ENCODE assay signal across 7 cellular contexts in genomic region chr5:181205402-181205734, GRCh38. TPM values are rescaled to one million over a fixed set of nuclear protein-coding genes. Genes with fewer than 3 reads are reported as not detected.
A peak's percentile ranks its signal among the peaks of the same experiment; 100 is the strongest.
DNase-seq lines count a peak whose midpoint lies in the region; ATAC-seq and TF ChIP-seq lines count a peak whose summit lies in the region.
"Had no signal": no experiment of that assay in that cellular context is flagged by ENCODE, and none has a peak within 500 bp of the region (broad histone marks: within the 10 kb centered on the region; RNA-seq: fewer than 3 reads in every experiment).

No MANE protein-coding gene starts in this region.

- peak overlapping the region; percentile 80 for H3K4me2 ChIP-seq in SK-N-SH

- H4K20me1 ChIP-seq in SK-N-SH (ENCODE audit: insufficient read depth) = no peaks in the 10 kb centered on the region; the same call in 1 of the 2 replicates

- H3K79me2 ChIP-seq in SK-N-SH (ENCODE audit: insufficient read depth) = no peaks in the 10 kb centered on the region

- no peak for DNase-seq in SK-N-SH
- DNase-seq in substantia nigra (lab: John Stamatoyannopoulos, UW) = no peak
- DNase-seq in DMS114 treated with DMSO at 0.1 percent for 48 hours (lab: John Stamatoyannopoulos, UW; ENCODE audit: unreplicated experiment) = no peak
- no peak for DNase-seq in RPMI8226

- H3K9me3 ChIP-seq in SK-N-SH = no peaks in the 10 kb centered on the region
- no peaks in the 10 kb centered on the region for H3K9me3 ChIP-seq in gastroesophageal sphincter

- H3K36me3 ChIP-seq in SK-N-SH (replicated peaks in 1 of 2; ENCODE audit: control insufficient read depth in 1 of 2, insufficient read depth in 2 of 2, low read length in 1 of 2) (no peaks in the 10 kb centered on the region), gastroesophageal sphincter (no peaks in the 10 kb centered on the region)

- POLR2A ChIA-PET in SK-N-SH (lab: Yijun Ruan, JAX) = interaction anchor here (0.9 to 1.1 kb wide), 2 partner anchors 12 to 14 kb away, joined by 3 read pairs; no protein-coding TSS in a partner anchor

- no peak overlapping the region for H3K9ac ChIP-seq in SK-N-SH

- CTCF ChIA-PET in SK-N-SH (lab: Yijun Ruan, JAX) = interaction anchor here (1.5 to 6.5 kb wide), 3 partner anchors 15 to 37 kb away, joined by 3 to 72 read pairs (median 10); no protein-coding TSS in a partner anchor

- H3K4me3 ChIP-seq in SK-N-SH (ENCODE audit: low read depth in 2 of 2, low read length in 1 of 2) (peak overlapping the region; percentile 52 to 71), gastroesophageal sphincter (peak overlapping the region; percentile 34 to 78)

- H3K4me1 ChIP-seq in SK-N-SH (ENCODE audit: control insufficient read depth in 1 of 2, insufficient read depth in 2 of 2, low read depth in 1 of 2, low read length in 1 of 2) = peaks cover 0 to 21% of the 10 kb centered on the region in 2 experiments; a peak in 1 of 4 replicates
- peaks cover 0 to 42% (median 14%) of the 10 kb centered on the region in 3 donors for H3K4me1 ChIP-seq in gastroesophageal sphincter

- no peak overlapping the region for H3K27ac ChIP-seq in SK-N-SH (ENCODE audit: low read depth in 2 of 2, low read length in 1 of 2)
- peak overlapping the region in 3 of 4 donors; percentile 89 to 90 (median 90) for H3K27ac ChIP-seq in gastroesophageal sphincter
- peak overlapping the region; percentile 12 for H3K27ac ChIP-seq in substantia nigra (ENCODE audit: low read depth, low read length, poor library complexity, severe bottlenecking)

- no peak for ATAC-seq in SK-N-SH treated with all-trans-retinoic acid at 6 μM for 48 hours
- no peak for ATAC-seq in gastroesophageal sphincter

- TF ChIP-seq EP300 in SK-N-SH (IDR thresholded peaks at IDR 0.05; ENCODE audit: borderline replicate concordance in 1 of 2, low read depth in 1 of 2, low read length in 1 of 2) (no peak), gastroesophageal sphincter (IDR thresholded peaks at IDR 0.05) (no peak)

- H3F3A ChIP-seq in SK-N-SH (replicated peaks; ENCODE audit: insufficient read depth) = peaks cover 27% of the 10 kb centered on the region

- TF ChIP-seq RAD21 in SK-N-SH (IDR thresholded peaks at IDR 0.05; ENCODE audit: low read length) = no peak

- no peaks in the 10 kb centered on the region for H3K9me2 ChIP-seq in SK-N-SH

- no peak for TF ChIP-seq CTCF in SK-N-SH (IDR thresholded peaks at IDR 0.05)
- TF ChIP-seq CTCF in gastroesophageal sphincter (IDR thresholded peaks at IDR 0.05) = no peak

- peak overlapping the region; percentile 83; the same call in 1 of the 2 replicates for H2AFZ ChIP-seq in SK-N-SH (ENCODE audit: low read depth)

- TF ChIP-seq POLR2A in gastroesophageal sphincter (IDR thresholded peaks at IDR 0.05) = no peak

- WGBS in SK-N-SH (ENCODE audit: low lambda C conversion rate) = 24% methylated on average over 10 of the region's 26 CpGs
- WGBS in gastroesophageal sphincter (ENCODE audit: low coverage in 1 of 2), 2 donors = 14 to 34% methylated on average over 5 to 9 of the region's 26 CpGs

- H3K27me3 ChIP-seq in SK-N-SH (ENCODE audit: insufficient read depth) = no peaks in the 10 kb centered on the region
- H3K27me3 ChIP-seq in gastroesophageal sphincter = no peaks in the 10 kb centered on the region

TF ChIP-seq in SK-N-SH, 30 proteins besides CTCF, POLR2A, EP300 and RAD21:
- TF ChIP-seq FOXM1 (IDR thresholded peaks at IDR 0.05; ENCODE audit: low read depth) (no peak), TCF12 (IDR thresholded peaks at IDR 0.05) (no peak), MXI1 (IDR thresholded peaks at IDR 0.05; ENCODE audit: low read depth, low read length) (no peak), YY1 (IDR thresholded peaks at IDR 0.05; ENCODE audit: low read depth) (no peak), MAX (IDR thresholded peaks at IDR 0.05; ENCODE audit: low read depth) (no peak), RCOR1 (IDR thresholded peaks at IDR 0.05; ENCODE audit: low read length) (no peak), SIN3A (IDR thresholded peaks at IDR 0.05; ENCODE audit: borderline replicate concordance, low read depth, low read length) (no peak), RXRA (IDR thresholded peaks at IDR 0.05; ENCODE audit: borderline replicate concordance, low read depth) (no peak), GABPA (IDR thresholded peaks at IDR 0.05; ENCODE audit: low read depth) (no peak), FOXJ3 (CRISPR knock-in tag; IDR thresholded peaks at IDR 0.05) (no peak), SMC3 (IDR thresholded peaks at IDR 0.05; ENCODE audit: low read depth, low read length) (no peak)

TF ChIP-seq in SK-N-SH treated with all-trans-retinoic acid at 6 μM for 48 hours, 23 proteins besides CTCF, POLR2A, EP300 and RAD21 (continues in another document):
- no peak for TF ChIP-seq BACH2 (CRISPR knock-in tag; IDR thresholded peaks at IDR 0.05; ENCODE audit: borderline replicate concordance)
- TF ChIP-seq ZFP3 (CRISPR knock-in tag; IDR thresholded peaks at IDR 0.05) = no peak
- TF ChIP-seq TCF4 (CRISPR knock-in tag; IDR thresholded peaks at IDR 0.05; ENCODE audit: borderline replicate concordance) = no peak
- TF ChIP-seq ISL1 (CRISPR knock-in tag; IDR thresholded peaks at IDR 0.05) = no peak
- TF ChIP-seq ESRRG (CRISPR knock-in tag; IDR thresholded peaks at IDR 0.05) = no peak
- no peak for TF ChIP-seq SNAI2 (CRISPR knock-in tag; IDR thresholded peaks at IDR 0.05)
- no peak for TF ChIP-seq CSRNP3 (CRISPR knock-in tag; IDR thresholded peaks at IDR 0.05)
- TF ChIP-seq TSHZ2 (CRISPR knock-in tag; IDR thresholded peaks at IDR 0.05) = no peak
- TF ChIP-seq RARB (CRISPR knock-in tag; IDR thresholded peaks at IDR 0.05) = no peak
- TF ChIP-seq ZC3H10 (CRISPR knock-in tag; IDR thresholded peaks at IDR 0.05) = no peak

RNA-seq across cellular contexts. Expression of gene TRIM7, which starts 0.4 kb away (rescaled TPM):
- polyA plus RNA-seq in SK-N-SH (2012; rRNA removed) = 2.0 and 3.5 TPM in 2 replicates
- 2.8 and 2.9 TPM in 2 replicates for polyA plus RNA-seq in SK-N-SH (2012; cell fraction: cytosol; rRNA removed)
- polyA plus RNA-seq in SK-N-SH (2012; cell fraction: nucleus; rRNA removed) = 2.4 and 3.9 TPM in 2 replicates
- 10 to 100 TPM in 1 of 4 donors, 1 to 10 TPM in 3; 3.0 to 11.0 (median 4.7) TPM for total RNA-seq in gastroesophageal sphincter

RNA-seq across cellular contexts. Expression of gene TRIM41, which starts 17.7 kb away (rescaled TPM):
- polyA plus RNA-seq in SK-N-SH (2012; rRNA removed) = 35.3 and 35.9 TPM in 2 replicates
- 17.4 and 20.2 TPM in 2 replicates for polyA plus RNA-seq in SK-N-SH (2012; cell fraction: cytosol; rRNA removed)
- polyA plus RNA-seq in SK-N-SH (2012; cell fraction: nucleus; rRNA removed) = 123 and 125 TPM in 2 replicates
- total RNA-seq in gastroesophageal sphincter = 10 to 100 TPM in 3 of 4 donors, 1 to 10 TPM in 1; 9.7 to 17.6 (median 12.1) TPM

RNA-seq across cellular contexts. Expression of gene RACK1, which starts 38.3 kb away (rescaled TPM):
- polyA plus RNA-seq in SK-N-SH (2012; rRNA removed) = 4,191 and 4,715 TPM in 2 replicates
- 3,130 and 3,829 TPM in 2 replicates for polyA plus RNA-seq in SK-N-SH (2012; cell fraction: cytosol; rRNA removed)
- polyA plus RNA-seq in SK-N-SH (2012; cell fraction: nucleus; rRNA removed) = 1,982 and 2,553 TPM in 2 replicates
- total RNA-seq in gastroesophageal sphincter = 1,000 to 10,000 TPM; 1,300 to 1,812 (median 1,580) TPM

RNA-seq across cellular contexts. Expression of gene TRIM52, which starts 55.6 kb away (rescaled TPM):
- 6.4 and 10.6 TPM in 2 replicates for polyA plus RNA-seq in SK-N-SH (2012; rRNA removed)
- polyA plus RNA-seq in SK-N-SH (2012; cell fraction: cytosol; rRNA removed) = 5.2 and 6.2 TPM in 2 replicates
- 34.7 and 38.0 TPM in 2 replicates for polyA plus RNA-seq in SK-N-SH (2012; cell fraction: nucleus; rRNA removed)
- 10 to 100 TPM; 15.9 to 34.7 (median 22.2) TPM for total RNA-seq in gastroesophageal sphincter

RNA-seq across cellular contexts. Expression of gene OR2V2, which starts 58.0 kb away (rescaled TPM):
- polyA plus RNA-seq in SK-N-SH (2012; rRNA removed) = not detected in 2 replicates
- not detected in 2 replicates for polyA plus RNA-seq in SK-N-SH (2012; cell fraction: cytosol; rRNA removed)
- not detected in 2 replicates for polyA plus RNA-seq in SK-N-SH (2012; cell fraction: nucleus; rRNA removed)
- under 1 TPM in 1 of 4 donors, not detected in 3; 0.08 TPM for total RNA-seq in gastroesophageal sphincter
- total RNA-seq: renal cortical epithelial cell had no signal

Comparison
In these comparisons a context has a peak if more than half of its experiments do, and no peak if none do; other contexts are left out.
1. H3K27ac ChIP-seq: peak in gastroesophageal sphincter (3 of 4) and substantia nigra (single experiment); none in SK-N-SH (0 of 2).